8 cellular contexts compared by ENCODE assay signal in genomic region chr15:75347222-75348033, GRCh38. TPM values are rescaled to one million over a fixed set of nuclear protein-coding genes. Genes with fewer than 3 reads are reported as not detected.
A peak's percentile ranks its signal among the peaks of the same experiment; 100 is the strongest.
DNase-seq lines count a peak whose midpoint lies in the region; ATAC-seq and TF ChIP-seq lines count a peak whose summit lies in the region.

No MANE protein-coding gene starts in this region.

- peak; percentile 28 to 77 (median 51) for DNase-seq in CD8-positive, alpha-beta T cell
- DNase-seq in HCT116 (ENCODE audit: low read depth, low spot score) (peak; percentile 16), RPMI7951 (ENCODE audit: low read depth) (peak; percentile 28), right cardiac atrium (peak; percentile 73 to 89 (median 89)), prostate gland (ENCODE audit: low spot score) (peak; percentile 61)
- DNase-seq in activated naive CD8-positive, alpha-beta T cell treated with anti-CD3 and anti-CD28 coated beads, Interleukin-2, amount 10 ng/mL, durations not matched to agents 7 days and 5 days, result peak; percentile 57

- no peaks in the 10 kb centered on the region for H3K27me3 ChIP-seq in CD8-positive, alpha-beta T cell (ENCODE audit: insufficient read depth, low read length)
- H3K27me3 ChIP-seq in HCT116 (ENCODE audit: insufficient read depth, low read length) (no peaks in the 10 kb centered on the region), right cardiac atrium (ENCODE audit: control insufficient read depth, insufficient read depth) (no peaks in the 10 kb centered on the region), prostate gland (replicated peaks; ENCODE audit: insufficient read depth) (no peaks in the 10 kb centered on the region)

- POLR2A ChIA-PET in CD8-positive, alpha-beta T cell (lab: Charles Lee), result interaction anchor here (0.6 to 3.1 kb wide), 7 partner anchors 12 to 300 kb away, joined by 3 to 30 read pairs (median 3); partner anchors contain the start of genes COMMD4, IMP3, MAN2C1 and SIN3A
- POLR2A ChIA-PET in HCT116 (lab: Charles Lee), result interaction anchor here (0.6 to 1.2 kb wide), 5 partner anchors 12 to 108 kb away, joined by 3 to 6 read pairs (median 3); partner anchors contain the start of genes COMMD4 and SIN3A
- POLR2A ChIA-PET in activated naive CD8-positive, alpha-beta T cell treated with anti-CD3 and anti-CD28 coated beads, Interleukin-2, amount 10 ng/mL, durations not matched to agents 7 days and 5 days (lab: Charles Lee), result interaction anchor here (0.9 to 2.9 kb wide), 4 partner anchors 11 to 300 kb away, joined by 3 to 10 read pairs (median 5); partner anchors contain the start of genes COMMD4, MAN2C1 and SNX33

- peaks cover 41% of the 10 kb centered on the region for H3K4me1 ChIP-seq in CD8-positive, alpha-beta T cell (ENCODE audit: insufficient read depth, low read length)
- H3K4me1 ChIP-seq in HCT116 (ENCODE audit: control insufficient read depth in 1 of 2, insufficient read depth in 2 of 2, low read length in 2 of 2) (peaks cover 6 to 15% of the 10 kb centered on the region in 2 experiments; a peak in 3 of 4 replicates), right cardiac atrium (ENCODE audit: control insufficient read depth, insufficient read depth, low read length) (peaks cover 6% of the 10 kb centered on the region), prostate gland (replicated peaks) (no peaks in the 10 kb centered on the region)

- CTCF ChIA-PET in CD8-positive, alpha-beta T cell (lab: Charles Lee), result interaction anchor here (1.4 to 1.7 kb wide), 2 partner anchors 20 to 294 kb away, joined by 3 to 8 read pairs; partner anchors contain the start of gene MAN2C1
- CTCF ChIA-PET in HCT116 (lab: Charles Lee), result interaction anchor here (1.7 kb wide), 1 partner anchor 21 kb away, joined by 4 read pairs; no protein-coding TSS in a partner anchor

- no peak for TF ChIP-seq RAD21 in HCT116 (IDR thresholded peaks at IDR 0.05; ENCODE audit: low read depth)

- H3K9me3 Mint-ChIP-seq in CD8-positive, alpha-beta T cell, result peaks cover 5% of the 10 kb centered on the region
- peaks cover 16% of the 10 kb centered on the region for H3K9me3 Mint-ChIP-seq in activated naive CD8-positive, alpha-beta T cell treated with anti-CD3 and anti-CD28 coated beads, Interleukin-2, amount 10 ng/mL, durations not matched to agents 7 days and 5 days

- H4K20me1 ChIP-seq in HCT116 (ENCODE audit: insufficient read depth), result no peaks in the 10 kb centered on the region

- H3K79me2 ChIP-seq in HCT116 (ENCODE audit: insufficient read depth, low read length), result no peaks in the 10 kb centered on the region

- BruUV-seq in HCT116 (replicated peaks; lab: Mats Ljungman, UMichigan), result TSS peak; percentile 57

- TF ChIP-seq POLR2A in HCT116 (IDR thresholded peaks at IDR 0.05; ENCODE audit: borderline replicate concordance, extremely low read depth, insufficient read depth, insufficient read length) (no peak), prostate gland (IDR thresholded peaks at IDR 0.05) (peak; percentile 12)

- H3K9me3 ChIP-seq in CD8-positive, alpha-beta T cell (ENCODE audit: low read length), result no peaks in the 10 kb centered on the region
- H3K9me3 ChIP-seq in HCT116 (ENCODE audit: control insufficient read depth in 1 of 2, insufficient read depth in 1 of 2, low read depth in 1 of 2, low read length in 2 of 2), result no peaks in the 10 kb centered on the region
- H3K9me3 ChIP-seq in right cardiac atrium (ENCODE audit: control insufficient read depth, low read length), result no peaks in the 10 kb centered on the region
- H3K9me3 ChIP-seq in prostate gland, result no peaks in the 10 kb centered on the region

- RAD21 ChIA-PET in HCT116 (lab: Charles Lee; ENCODE audit: low non-redundant PET in 1 of 2, low total read pairs in 2 of 2, uncharacterized antibody in 2 of 2, unreplicated experiment in 2 of 2), result interaction anchor here in 1 of 2 experiments (0.6 to 1.0 kb wide), 2 partner anchors 20 to 300 kb away, joined by 3 to 6 read pairs; partner anchors contain the start of gene SNX33

- H3K4me1 Mint-ChIP-seq in CD8-positive, alpha-beta T cell (ENCODE audit: low read depth), result peaks cover 37% of the 10 kb centered on the region
- peaks cover 17% of the 10 kb centered on the region for H3K4me1 Mint-ChIP-seq in activated naive CD8-positive, alpha-beta T cell treated with anti-CD3 and anti-CD28 coated beads, Interleukin-2, amount 10 ng/mL, durations not matched to agents 7 days and 5 days

- under 1% methylated on average over 65 of the region's 65 CpGs for WGBS in right cardiac atrium
- under 1% methylated on average over 59 of the region's 65 CpGs for WGBS in prostate gland

- H3K27me3 Mint-ChIP-seq in CD8-positive, alpha-beta T cell (ENCODE audit: low read depth), result no peaks in the 10 kb centered on the region
- H3K27me3 Mint-ChIP-seq in activated naive CD8-positive, alpha-beta T cell treated with anti-CD3 and anti-CD28 coated beads, Interleukin-2, amount 10 ng/mL, durations not matched to agents 7 days and 5 days, result peaks cover 18% of the 10 kb centered on the region

- peak overlapping the region; percentile 81 for H3K9ac ChIP-seq in HCT116 (ENCODE audit: low read length)

- intact Hi-C loops in CD8-positive, alpha-beta T cell (cut with DNase I, micrococcal nuclease), result loop anchor here in 1 of 2 experiments (5.0 kb wide), 1 partner anchor 105 kb away; the partner anchor contains the start of gene SIN3A
- intact Hi-C loops in HCT116 (cut with micrococcal nuclease), result loop anchor here (2.0 kb wide), 1 partner anchor 21 kb away; no protein-coding TSS in a partner anchor
- intact Hi-C loops in right cardiac atrium (cut with DNase I), result no loop called here
- intact Hi-C loops in prostate gland (cut with DNase I), result no loop called here

- peak overlapping the region; percentile 94 for H2AFZ ChIP-seq in HCT116 (ENCODE audit: low read depth, low read length, poor library complexity, severe bottlenecking)

- TF ChIP-seq CTCF in CD8-positive, alpha-beta T cell (IDR thresholded peaks at IDR 0.05), result no peak
- no peak for TF ChIP-seq CTCF in HCT116 (IDR thresholded peaks at IDR 0.05 in 2 of 3, conservative IDR thresholded peaks at IDR 0.05 in 1 of 3; ENCODE audit: borderline replicate concordance in 1 of 3, insufficient read depth in 1 of 3, low read depth in 2 of 3, low read length in 2 of 3)
- no peak for TF ChIP-seq CTCF in prostate gland (IDR thresholded peaks at IDR 0.05)

- H3K27ac Mint-ChIP-seq in CD8-positive, alpha-beta T cell, result peak overlapping the region; percentile 86
- H3K27ac Mint-ChIP-seq in activated naive CD8-positive, alpha-beta T cell treated with anti-CD3 and anti-CD28 coated beads, Interleukin-2, amount 10 ng/mL, durations not matched to agents 7 days and 5 days, result peak overlapping the region; percentile 73

- H3K27ac ChIP-seq in CD8-positive, alpha-beta T cell (ENCODE audit: low read depth, low read length), result peak overlapping the region; percentile 54
- H3K27ac ChIP-seq in HCT116 (ENCODE audit: low read depth, low read length), result peak overlapping the region; percentile 85
- H3K27ac ChIP-seq in right cardiac atrium (ENCODE audit: low read length), result peak overlapping the region; percentile 69
- H3K27ac ChIP-seq in prostate gland, result peak overlapping the region; percentile 80 to 82

- H3K4me2 ChIP-seq in HCT116 (ENCODE audit: low read length), result peak overlapping the region; percentile 93

- peak overlapping the region; percentile 62 for H3K4me3 ChIP-seq in CD8-positive, alpha-beta T cell (ENCODE audit: low read depth, low read length)
- H3K4me3 ChIP-seq in HCT116 (replicated peaks in 1 of 2; ENCODE audit: low read depth in 1 of 2, low read length in 2 of 2) (peak overlapping the region; percentile 78 to 87), right cardiac atrium (ENCODE audit: low read length) (peak overlapping the region; percentile 89), prostate gland (peak overlapping the region; percentile 66 to 87)

- ATAC-seq in CD8-positive, alpha-beta T cell, result peak; percentile 57
- peak; percentile 70 for ATAC-seq in HCT116
- peak; percentile 42 for ATAC-seq in activated naive CD8-positive, alpha-beta T cell treated with anti-CD3 and anti-CD28 coated beads, Interleukin-2, amount 10 ng/mL, durations not matched to agents 7 days and 5 days (ENCODE audit: low read depth)
- ATAC-seq in right cardiac atrium, result peak; percentile 75 to 78
- no peak for ATAC-seq in HG03457 (IDR thresholded peaks at IDR 0.05; ENCODE audit: unreplicated experiment)
- ATAC-seq in GM21576 (IDR thresholded peaks at IDR 0.05; ENCODE audit: unreplicated experiment), result no peak

- H3K9me2 ChIP-seq in HCT116 (ENCODE audit: insufficient read depth), result no peaks in the 10 kb centered on the region

- H3K36me3 Mint-ChIP-seq in CD8-positive, alpha-beta T cell, result peaks cover 2% of the 10 kb centered on the region
- peaks cover 32% of the 10 kb centered on the region for H3K36me3 Mint-ChIP-seq in activated naive CD8-positive, alpha-beta T cell treated with anti-CD3 and anti-CD28 coated beads, Interleukin-2, amount 10 ng/mL, durations not matched to agents 7 days and 5 days

- H3K36me3 ChIP-seq in CD8-positive, alpha-beta T cell (ENCODE audit: insufficient read depth, low read length), result no peaks in the 10 kb centered on the region
- H3K36me3 ChIP-seq in HCT116 (ENCODE audit: control insufficient read depth in 1 of 2, insufficient read depth in 2 of 2, low read length in 2 of 2) (no peaks in the 10 kb centered on the region), prostate gland (no peaks in the 10 kb centered on the region)

- H3K4me3 Mint-ChIP-seq in CD8-positive, alpha-beta T cell, result peak overlapping the region; percentile 87
- peak overlapping the region; percentile 70 for H3K4me3 Mint-ChIP-seq in activated naive CD8-positive, alpha-beta T cell treated with anti-CD3 and anti-CD28 coated beads, Interleukin-2, amount 10 ng/mL, durations not matched to agents 7 days and 5 days

RNA-seq across cellular contexts. Expression of gene NEIL1, which starts 0.6 kb away (rescaled TPM):
- 10 to 100 TPM; 27.1 to 29.5 TPM for total RNA-seq in CD8-positive, alpha-beta T cell
- total RNA-seq in HCT116 (2021; ENCODE audit: unreplicated experiment), result 41.4 TPM
- 27.2 and 37.5 TPM in 2 replicates for polyA plus RNA-seq in HCT116 (2012)
- total RNA-seq in RPMI7951 (2014; rRNA removed; shearing (Covaris generic)), result 2.6 and 4.2 TPM in 2 replicates
- 1 to 10 TPM; 8.6 to 9.8 TPM for total RNA-seq in activated naive CD8-positive, alpha-beta T cell treated with anti-CD3 and anti-CD28 coated beads, Interleukin-2, amount 10 ng/mL, durations not matched to agents 7 days and 5 days
- 10 to 100 TPM; 12.2 to 22.3 (median 14.0) TPM for total RNA-seq in right cardiac atrium
- polyA plus RNA-seq in right cardiac atrium, result 17.1 TPM
- total RNA-seq in prostate gland, result 10 to 100 TPM; 46.0 to 79.5 TPM

RNA-seq across cellular contexts. Expression of gene COMMD4, which starts 11.6 kb away (rescaled TPM):
- 10 to 100 TPM; 10.1 to 10.2 TPM for total RNA-seq in CD8-positive, alpha-beta T cell
- total RNA-seq in HCT116 (2021; ENCODE audit: unreplicated experiment) (141 TPM), right cardiac atrium (10 to 100 TPM; 33.7 to 39.3 (median 38.1) TPM), prostate gland (100 to 1,000 TPM; 100 to 116 TPM)
- polyA plus RNA-seq in HCT116 (2012), result 94.6 and 113 TPM in 2 replicates
- 136 and 145 TPM in 2 replicates for total RNA-seq in RPMI7951 (2014; rRNA removed; shearing (Covaris generic))
- 10 to 100 TPM; 78.2 to 79.3 TPM for total RNA-seq in activated naive CD8-positive, alpha-beta T cell treated with anti-CD3 and anti-CD28 coated beads, Interleukin-2, amount 10 ng/mL, durations not matched to agents 7 days and 5 days
- 52.1 TPM for polyA plus RNA-seq in right cardiac atrium

RNA-seq across cellular contexts. Expression of gene MAN2C1, which starts 21.0 kb away (rescaled TPM):
- total RNA-seq in CD8-positive, alpha-beta T cell, result 100 to 1,000 TPM; 342 to 373 TPM
- total RNA-seq in HCT116 (2021; ENCODE audit: unreplicated experiment) (118 TPM), right cardiac atrium (100 to 1,000 TPM; 122 to 175 (median 135) TPM), prostate gland (100 to 1,000 TPM; 184 to 238 TPM)
- polyA plus RNA-seq in HCT116 (2012), result 87.8 and 98.6 TPM in 2 replicates
- 35.3 and 37.1 TPM in 2 replicates for total RNA-seq in RPMI7951 (2014; rRNA removed; shearing (Covaris generic))
- total RNA-seq in activated naive CD8-positive, alpha-beta T cell treated with anti-CD3 and anti-CD28 coated beads, Interleukin-2, amount 10 ng/mL, durations not matched to agents 7 days and 5 days, result 100 to 1,000 TPM; 232 to 235 TPM
- 131 TPM for polyA plus RNA-seq in right cardiac atrium

Comparison
In these comparisons a context has a peak if more than half of its experiments do, and no peak if none do; other contexts are left out.
1. ATAC-seq: peak in CD8-positive, alpha-beta T cell (single experiment), HCT116 (single experiment), activated naive CD8-positive, alpha-beta T cell treated with anti-CD3 and anti-CD28 coated beads, Interleukin-2, amount 10 ng/mL, durations not matched to agents 7 days and 5 days (single experiment) and right cardiac atrium (2 of 2); none in HG03457 (single experiment) and GM21576 (single experiment).
2. DNase-seq: peak in every context shown above with its lines; median percentile 89 in right cardiac atrium; 61 in prostate gland; 57 in activated naive CD8-positive, alpha-beta T cell treated with anti-CD3 and anti-CD28 coated beads, Interleukin-2, amount 10 ng/mL, durations not matched to agents 7 days and 5 days; 51 in CD8-positive, alpha-beta T cell; 28 in RPMI7951; 16 in HCT116.
3. Peak in every context shown above with its lines, with median percentiles within 50 percentile points of each other: H3K27ac ChIP-seq and H3K4me3 ChIP-seq.